ENCODE assay signal across 24 cellular contexts in the genomic region with DNA sequence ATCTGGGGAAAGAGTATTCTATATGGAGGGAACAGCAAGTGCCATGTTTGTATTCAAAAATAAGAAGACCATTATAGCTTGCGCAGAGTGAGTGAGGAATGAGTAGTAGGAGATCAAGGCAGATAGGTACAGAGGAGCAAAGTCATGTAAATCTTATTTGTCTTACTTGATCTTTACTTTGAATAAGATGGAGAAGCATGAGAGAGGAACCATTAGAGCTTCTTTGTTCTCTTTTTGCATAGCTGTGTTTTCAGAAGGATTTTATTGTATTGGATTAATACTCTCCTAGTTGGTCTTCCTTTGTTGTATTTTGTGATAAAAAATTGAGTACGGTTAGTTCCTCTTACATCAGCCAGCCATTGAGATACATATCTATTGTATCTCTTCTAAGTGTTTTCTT.
DNase-seq lines count a peak whose midpoint lies in the region; TF ChIP-seq lines count a peak whose summit lies in the region.
"Had no signal": no experiment of that assay in that cellular context is flagged by ENCODE, and none has a peak within 500 bp of the region (broad histone marks: within the 10 kb centered on the region; RNA-seq: fewer than 3 reads in every experiment).

No MANE protein-coding gene starts in this region.

- no peak for TF ChIP-seq CTCF in progenitor cell of endocrine pancreas (IDR thresholded peaks at IDR 0.05; ENCODE audit: unreplicated experiment)
- no peak for TF ChIP-seq CTCF in lower leg skin (IDR thresholded peaks at IDR 0.05)

- no peaks in the 10 kb centered on the region for H3K27me3 Mint-ChIP-seq in T-helper 1 cell treated with Interleukin-12 subunit alpha and Interleukin-12 subunit beta and Interleukin-4 antibody, amounts not matched to agents 30 μg/mL and 1 μg/mL, for 36 hours (ENCODE audit: low read depth)
- no peaks in the 10 kb centered on the region for H3K27me3 Mint-ChIP-seq in dendritic cell treated with granulocyte-macrophage colony-stimulating factor and Interleukin-4, amounts not matched to agents 40 ng/mL and 50 ng/mL, for 4 days
- no peaks in the 10 kb centered on the region for H3K27me3 Mint-ChIP-seq in progenitor cell of endocrine pancreas
- H3K27me3 Mint-ChIP-seq: activated naive CD8-positive, alpha-beta T cell treated with anti-CD3 and anti-CD28 coated beads for 36 hours; type B pancreatic cell had no signal

- no peaks in the 10 kb centered on the region for H3K27me3 ChIP-seq in HAP-1 (ENCODE audit: low read depth)
- H3K27me3 ChIP-seq: heart right ventricle, Peyer's patch, sigmoid colon had no signal

- H3K9me3 Mint-ChIP-seq in T-helper 1 cell treated with Interleukin-12 subunit alpha and Interleukin-12 subunit beta and Interleukin-4 antibody, amounts not matched to agents 30 μg/mL and 1 μg/mL, for 36 hours = no peaks in the 10 kb centered on the region
- no peaks in the 10 kb centered on the region for H3K9me3 Mint-ChIP-seq in dendritic cell treated with granulocyte-macrophage colony-stimulating factor and Interleukin-4, amounts not matched to agents 40 ng/mL and 50 ng/mL, for 4 days
- H3K9me3 Mint-ChIP-seq in progenitor cell of endocrine pancreas (ENCODE audit: low read depth) = no peaks in the 10 kb centered on the region
- H3K9me3 Mint-ChIP-seq: activated naive CD8-positive, alpha-beta T cell treated with anti-CD3 and anti-CD28 coated beads for 36 hours; activated T-helper 1 cell treated with anti-CD3 and anti-CD28 coated beads, Interleukin-12 subunit alpha, Interleukin-12 subunit beta, Interleukin-2, Interleukin-4 antibody, amounts not matched to agents 30 ng/mL and 10 ng/mL and 1 ng/mL, durations not matched to agents 14 hours and 24 hours and 36 hours; nephron; type B pancreatic cell had no signal

- WGBS in lower leg skin, 2 donors = 92 to 93% methylated on average over 2 of the region's 2 CpGs

- no peak for TF ChIP-seq POLR2A in lower leg skin (IDR thresholded peaks at IDR 0.05)

- intact Hi-C loops in dendritic cell treated with granulocyte-macrophage colony-stimulating factor and Interleukin-4, amounts not matched to agents 40 ng/mL and 50 ng/mL, for 4 days (cut with micrococcal nuclease) = no loop called here
- intact Hi-C loops in lower leg skin (cut with DNase I; ENCODE audit: low total_unique reads) = no loop called here

- H3K36me3 Mint-ChIP-seq in T-helper 1 cell treated with Interleukin-12 subunit alpha and Interleukin-12 subunit beta and Interleukin-4 antibody, amounts not matched to agents 30 μg/mL and 1 μg/mL, for 36 hours (ENCODE audit: low read depth) = peaks cover 46% of the 10 kb centered on the region
- H3K36me3 Mint-ChIP-seq in dendritic cell treated with granulocyte-macrophage colony-stimulating factor and Interleukin-4, amounts not matched to agents 40 ng/mL and 50 ng/mL, for 4 days (ENCODE audit: low read depth) = peaks cover 83% of the 10 kb centered on the region
- peaks cover 35% of the 10 kb centered on the region for H3K36me3 Mint-ChIP-seq in progenitor cell of endocrine pancreas (ENCODE audit: insufficient read depth)

- DNase-seq in T-helper 1 cell (no peak), HAP-1 (ENCODE audit: low spot score in 2 of 2) (peak; percentile 11 to 87), progenitor cell of endocrine pancreas (ENCODE audit: low spot score, unreplicated experiment) (no peak), NCI-H2196 treated with DMSO at 0.1 percent for 48 hours (lab: John Stamatoyannopoulos, UW; ENCODE audit: unreplicated experiment) (no peak), lower leg skin (ENCODE audit: low spot score in 2 of 2) (no peak), GF-D8 (lab: John Stamatoyannopoulos, UW) (no peak)
- DNase-seq: activated CD4-positive, alpha-beta T cell treated with anti-CD3 and anti-CD28 coated beads for 48 hours; activated naive CD8-positive, alpha-beta T cell treated with anti-CD3 and anti-CD28 coated beads for 36 hours; central memory CD4-positive, alpha-beta T cell; COR-L47; DMS79 treated with DMSO at 0.1 percent for 48 hours; heart right ventricle; left colon; NCI-H146; NCI-H526 treated with DMSO at 0.1 percent for 48 hours; Peyer's patch; SIG-M5; sigmoid colon; stimulated activated CD4-positive, alpha-beta T cell treated with anti-CD3 and anti-CD28 coated beads, Interleukin-15, amount 100 ng/mL, for 24 hours had no signal

- in situ Hi-C loops in HAP-1 (cut with MboI; ENCODE audit: low sequenced_read_pairs) = no loop called here

- no peaks in the 10 kb centered on the region for H3K9me3 ChIP-seq in HAP-1
- H3K9me3 ChIP-seq: heart right ventricle, Peyer's patch, sigmoid colon had no signal

- H3K4me1 Mint-ChIP-seq in T-helper 1 cell treated with Interleukin-12 subunit alpha and Interleukin-12 subunit beta and Interleukin-4 antibody, amounts not matched to agents 30 μg/mL and 1 μg/mL, for 36 hours (ENCODE audit: low read depth) = peaks cover 2% of the 10 kb centered on the region
- H3K4me1 Mint-ChIP-seq in dendritic cell treated with granulocyte-macrophage colony-stimulating factor and Interleukin-4, amounts not matched to agents 40 ng/mL and 50 ng/mL, for 4 days (ENCODE audit: low read depth) = peaks cover 53% of the 10 kb centered on the region
- H3K4me1 Mint-ChIP-seq in progenitor cell of endocrine pancreas (ENCODE audit: low read depth) = no peaks in the 10 kb centered on the region

- H3K4me3 ChIP-seq in HAP-1 = no peak overlapping the region
- H3K4me3 ChIP-seq in lower leg skin (ENCODE audit: low read depth, poor library complexity, severe bottlenecking) = no peak overlapping the region
- H3K4me3 ChIP-seq: heart right ventricle, Peyer's patch, sigmoid colon had no signal

- peaks cover 47% of the 10 kb centered on the region for H3K36me3 ChIP-seq in HAP-1 (replicated peaks)

- peak overlapping the region; percentile 0 for H3K27ac Mint-ChIP-seq in T-helper 1 cell treated with Interleukin-12 subunit alpha and Interleukin-12 subunit beta and Interleukin-4 antibody, amounts not matched to agents 30 μg/mL and 1 μg/mL, for 36 hours
- H3K27ac Mint-ChIP-seq in dendritic cell treated with granulocyte-macrophage colony-stimulating factor and Interleukin-4, amounts not matched to agents 40 ng/mL and 50 ng/mL, for 4 days = peak overlapping the region; percentile 27
- peak overlapping the region; percentile 7 for H3K27ac Mint-ChIP-seq in progenitor cell of endocrine pancreas
- H3K27ac Mint-ChIP-seq: activated naive CD8-positive, alpha-beta T cell treated with anti-CD3 and anti-CD28 coated beads for 36 hours; activated T-helper 1 cell treated with anti-CD3 and anti-CD28 coated beads, Interleukin-12 subunit alpha, Interleukin-12 subunit beta, Interleukin-2, Interleukin-4 antibody, amounts not matched to agents 30 ng/mL and 10 ng/mL and 1 ng/mL, durations not matched to agents 14 hours and 24 hours and 36 hours; nephron; type B pancreatic cell had no signal

- no peak overlapping the region for H3K4me3 Mint-ChIP-seq in T-helper 1 cell treated with Interleukin-12 subunit alpha and Interleukin-12 subunit beta and Interleukin-4 antibody, amounts not matched to agents 30 μg/mL and 1 μg/mL, for 36 hours
- H3K4me3 Mint-ChIP-seq in dendritic cell treated with granulocyte-macrophage colony-stimulating factor and Interleukin-4, amounts not matched to agents 40 ng/mL and 50 ng/mL, for 4 days = no peak overlapping the region
- no peak overlapping the region for H3K4me3 Mint-ChIP-seq in progenitor cell of endocrine pancreas (ENCODE audit: low read depth)
- H3K4me3 Mint-ChIP-seq: activated naive CD8-positive, alpha-beta T cell treated with anti-CD3 and anti-CD28 coated beads for 36 hours; activated T-helper 1 cell treated with anti-CD3 and anti-CD28 coated beads, Interleukin-12 subunit alpha, Interleukin-12 subunit beta, Interleukin-2, Interleukin-4 antibody, amounts not matched to agents 30 ng/mL and 10 ng/mL and 1 ng/mL, durations not matched to agents 14 hours and 24 hours and 36 hours; nephron; type B pancreatic cell had no signal

- peaks cover 15% of the 10 kb centered on the region for H3K4me1 ChIP-seq in HAP-1
- H3K4me1 ChIP-seq: Peyer's patch had no signal

Comparison
In these comparisons a context has a peak if more than half of its experiments do, and no peak if none do; other contexts are left out.
1. DNase-seq: peak in HAP-1 (2 of 2); none in T-helper 1 cell (0 of 5), progenitor cell of endocrine pancreas (single experiment), NCI-H2196 treated with DMSO at 0.1 percent for 48 hours (single experiment), lower leg skin (0 of 2) and GF-D8 (single experiment).
2. Peak in every context shown above with its lines, with median percentiles within 50 percentile points of each other: H3K27ac Mint-ChIP-seq.